ENCODE assay signal across 10 cellular contexts in genomic region chr12:62251609-62251958, GRCh38. TPM values are rescaled to one million over a fixed set of nuclear protein-coding genes. Genes with fewer than 3 reads are reported as not detected.
DNase-seq lines count a peak whose midpoint lies in the region; ATAC-seq and TF ChIP-seq lines count a peak whose summit lies in the region.
"Had no signal": no experiment of that assay in that cellular context is flagged by ENCODE, and none has a peak within 500 bp of the region (broad histone marks: within the 10 kb centered on the region; RNA-seq: fewer than 3 reads in every experiment).

No MANE protein-coding gene starts in this region.

- H3K36me3 Mint-ChIP-seq in MCF 10A (ENCODE audit: insufficient read depth, unreplicated experiment), result no peaks in the 10 kb centered on the region

- CTCF ChIA-PET in MCF 10A (lab: Yijun Ruan, JAX), result interaction anchor here (1.3 kb wide), 1 partner anchor 8 kb away, joined by 4 read pairs; the partner anchor contains the start of gene USP15

- peaks cover 45% of the 10 kb centered on the region for H3K4me1 Mint-ChIP-seq in MCF 10A (ENCODE audit: insufficient read depth, unreplicated experiment)

- no peak overlapping the region for H2BK120ac ChIP-seq in mesenchymal stem cell (ENCODE audit: low read depth, low read length)

- ATAC-seq in HG02763 (IDR thresholded peaks at IDR 0.05; ENCODE audit: unreplicated experiment) (peak; percentile 25), HG02970 (IDR thresholded peaks at IDR 0.05; ENCODE audit: low FRiP score, unreplicated experiment) (no peak)

- no peak overlapping the region for H2BK5ac ChIP-seq in mesenchymal stem cell (ENCODE audit: low read depth, low read length, poor library complexity, severe bottlenecking)

- no peak overlapping the region for H2AK5ac ChIP-seq in mesenchymal stem cell (ENCODE audit: low read length, severe bottlenecking)

- DNase-seq in MCF 10A (ENCODE audit: unreplicated experiment), result no peak
- DNase-seq in breast epithelium (ENCODE audit: low spot score in 2 of 2), result no peak
- peak; percentile 77 for DNase-seq in MV-4-11 (lab: John Stamatoyannopoulos, UW)
- DNase-seq in vagina (ENCODE audit: extremely low spot score in 2 of 2), result no peak
- no peak for DNase-seq in cerebellar cortex (ENCODE audit: low spot score)
- DNase-seq in mesenchymal stem cell, result no peak

- no peak overlapping the region for H3K9ac ChIP-seq in mesenchymal stem cell (ENCODE audit: low read length)
- H3K9ac ChIP-seq: parathyroid adenoma had no signal

- no peak overlapping the region for H3K18ac ChIP-seq in mesenchymal stem cell (ENCODE audit: low read depth in 1 of 2, low read length in 2 of 2)

- H3K27me3 ChIP-seq in breast epithelium (no peaks in the 10 kb centered on the region), vagina (no peaks in the 10 kb centered on the region), mesenchymal stem cell (ENCODE audit: control insufficient read depth in 1 of 2, insufficient read depth in 1 of 2, low read length in 2 of 2) (no peaks in the 10 kb centered on the region)

- no peaks in the 10 kb centered on the region for H3K79me1 ChIP-seq in mesenchymal stem cell (replicated peaks; ENCODE audit: low read length, poor library complexity, severe bottlenecking)

- intact Hi-C loops in MCF 10A (cut with micrococcal nuclease), result no loop called here
- intact Hi-C loops in breast epithelium (cut with DNase I; ENCODE audit: low total_unique reads), result no loop called here
- intact Hi-C loops in vagina (cut with DNase I), result no loop called here

- H3K23ac ChIP-seq in mesenchymal stem cell (ENCODE audit: low read length in 2 of 2), result no peak overlapping the region

- no peak overlapping the region for H2BK12ac ChIP-seq in mesenchymal stem cell (ENCODE audit: low read length in 2 of 2)

- no TSS peak for BruUV-seq in MCF 10A (replicated peaks; lab: Mats Ljungman, UMichigan)

- H3K9me3 ChIP-seq in breast epithelium, result no peaks in the 10 kb centered on the region
- no peaks in the 10 kb centered on the region for H3K9me3 ChIP-seq in vagina
- no peaks in the 10 kb centered on the region for H3K9me3 ChIP-seq in mesenchymal stem cell (ENCODE audit: control insufficient read depth, low read length)

- H2AFZ ChIP-seq in mesenchymal stem cell (ENCODE audit: low read depth, low read length), result no peak overlapping the region
- H2AFZ ChIP-seq: parathyroid adenoma had no signal

- no peaks in the 10 kb centered on the region for H3K4me1 ChIP-seq in breast epithelium
- H3K4me1 ChIP-seq in vagina, result peaks cover 10% of the 10 kb centered on the region
- no peaks in the 10 kb centered on the region for H3K4me1 ChIP-seq in mesenchymal stem cell (ENCODE audit: control insufficient read depth, insufficient read depth, low read depth, low read length)
- H3K4me1 ChIP-seq: parathyroid adenoma had no signal

- H4K91ac ChIP-seq in mesenchymal stem cell (ENCODE audit: low read length), result no peak overlapping the region

- no peaks in the 10 kb centered on the region for H3K9me3 Mint-ChIP-seq in MCF 10A (ENCODE audit: unreplicated experiment)

- no peak overlapping the region for H3K27ac ChIP-seq in breast epithelium
- peak overlapping the region; percentile 35 for H3K27ac ChIP-seq in vagina
- H3K27ac ChIP-seq in mesenchymal stem cell (ENCODE audit: low read length, poor library complexity, severe bottlenecking), result no peak overlapping the region
- H3K27ac ChIP-seq: C4-2B, parathyroid adenoma had no signal

- TF ChIP-seq POLR2A in breast epithelium (IDR thresholded peaks at IDR 0.05), result no peak
- TF ChIP-seq POLR2A in vagina (IDR thresholded peaks at IDR 0.05), result no peak

- no peak for TF ChIP-seq CTCF in MCF 10A (IDR thresholded peaks at IDR 0.05; ENCODE audit: unreplicated experiment)
- TF ChIP-seq CTCF in breast epithelium (IDR thresholded peaks at IDR 0.05), result no peak
- no peak for TF ChIP-seq CTCF in vagina (IDR thresholded peaks at IDR 0.05)

- no peak overlapping the region for H2BK15ac ChIP-seq in mesenchymal stem cell (ENCODE audit: low read depth, poor library complexity, severe bottlenecking)

- peak overlapping the region; percentile 73 for H3K27ac Mint-ChIP-seq in MCF 10A (ENCODE audit: low read depth, unreplicated experiment)

- POLR2A ChIA-PET in MCF 10A (lab: Yijun Ruan, JAX), result interaction anchor here (1.0 to 2.2 kb wide), 4 partner anchors 8 to 58 kb away, joined by 3 to 11 read pairs (median 4); partner anchors contain the start of gene USP15

- no peak overlapping the region for H3K4me3 Mint-ChIP-seq in MCF 10A (ENCODE audit: unreplicated experiment)

- H3K4me2 ChIP-seq in mesenchymal stem cell (ENCODE audit: low read length, poor library complexity, severe bottlenecking), result no peak overlapping the region

- no peak overlapping the region for H3K4ac ChIP-seq in mesenchymal stem cell (ENCODE audit: low read depth in 1 of 2, low read length in 2 of 2)

- H3K14ac ChIP-seq in mesenchymal stem cell (ENCODE audit: low read length in 2 of 2), result no peak overlapping the region

- no peak overlapping the region for H3K4me3 ChIP-seq in breast epithelium
- no peak overlapping the region for H3K4me3 ChIP-seq in vagina
- H3K4me3 ChIP-seq in mesenchymal stem cell (ENCODE audit: insufficient read depth in 1 of 2, low read depth in 1 of 2, low read length in 2 of 2), result no peak overlapping the region

- H4K8ac ChIP-seq in mesenchymal stem cell (ENCODE audit: low read length), result no peak overlapping the region

- H3K36me3 ChIP-seq in breast epithelium (no peaks in the 10 kb centered on the region), vagina (no peaks in the 10 kb centered on the region), mesenchymal stem cell (ENCODE audit: control insufficient read depth in 1 of 2, insufficient read depth in 2 of 2, low read depth in 1 of 2, low read length in 2 of 2) (peaks cover 0 to 6% of the 10 kb centered on the region in 2 experiments)

- no peaks in the 10 kb centered on the region for H3K27me3 Mint-ChIP-seq in MCF 10A (ENCODE audit: insufficient read depth, unreplicated experiment)

RNA-seq across cellular contexts. Expression of gene USP15, which starts 8.6 kb away (rescaled TPM):
- total RNA-seq in MCF 10A (2022) (63.6 and 71.0 TPM in 2 replicates), breast epithelium (100 to 1,000 TPM in 2 of 3 donors, 10 to 100 TPM in 1; 65.9 to 234 (median 110) TPM), vagina (74.2 TPM)
- 50.1 TPM for polyA plus RNA-seq in mesenchymal stem cell (2013, experiment 1 of 2)
- polyA plus RNA-seq in mesenchymal stem cell (2013, experiment 2 of 2), result 55.0 TPM
